Comparison of ENCODE assay signal across 24 cellular contexts in genomic region chr20:40397483-40397882, GRCh38.
"Had no signal": no experiment of that assay in that cellular context is flagged by ENCODE, and none has a peak within 500 bp of the region (broad histone marks: within the 10 kb centered on the region; RNA-seq: fewer than 3 reads in every experiment).

No MANE protein-coding gene starts in this region.

- H3K27ac ChIP-seq: RWPE1, SJSA1, SK-N-MC had no signal

- H3K4me1 ChIP-seq: SJSA1 had no signal

- DNase-seq: Karpas-422, KG1, MG63, NCI-H1092, NCI-H1105 treated with DMSO at 0.1 percent for 48 hours, NCI-H1417 treated with DMSO at 0.1 percent for 48 hours, NCI-H146, NCI-H1694 treated with DMSO at 0.1 percent for 48 hours, NCI-H1930, NCI-H2081, NCI-H2107, NCI-H2227 treated with DMSO at 0.1 percent for 48 hours, NCI-H446, NCI-H510A, NCI-H524 treated with DMSO at 0.1 percent for 48 hours, NCI-H69, NCI-H774, PC-3, SIG-M5, T-cell had no signal

- H3K4me3 ChIP-seq: MG63, SJSA1, SK-N-MC had no signal

- H3K9me3 ChIP-seq: MG63, SJSA1 had no signal

- H3K36me3 ChIP-seq: MG63, SJSA1 had no signal

- ATAC-seq: Panc1, PC-3, T-cell had no signal

- H3K27me3 ChIP-seq: MG63, SJSA1 had no signal
